1 cellular context compared by ENCODE assay signal in the genomic region with DNA sequence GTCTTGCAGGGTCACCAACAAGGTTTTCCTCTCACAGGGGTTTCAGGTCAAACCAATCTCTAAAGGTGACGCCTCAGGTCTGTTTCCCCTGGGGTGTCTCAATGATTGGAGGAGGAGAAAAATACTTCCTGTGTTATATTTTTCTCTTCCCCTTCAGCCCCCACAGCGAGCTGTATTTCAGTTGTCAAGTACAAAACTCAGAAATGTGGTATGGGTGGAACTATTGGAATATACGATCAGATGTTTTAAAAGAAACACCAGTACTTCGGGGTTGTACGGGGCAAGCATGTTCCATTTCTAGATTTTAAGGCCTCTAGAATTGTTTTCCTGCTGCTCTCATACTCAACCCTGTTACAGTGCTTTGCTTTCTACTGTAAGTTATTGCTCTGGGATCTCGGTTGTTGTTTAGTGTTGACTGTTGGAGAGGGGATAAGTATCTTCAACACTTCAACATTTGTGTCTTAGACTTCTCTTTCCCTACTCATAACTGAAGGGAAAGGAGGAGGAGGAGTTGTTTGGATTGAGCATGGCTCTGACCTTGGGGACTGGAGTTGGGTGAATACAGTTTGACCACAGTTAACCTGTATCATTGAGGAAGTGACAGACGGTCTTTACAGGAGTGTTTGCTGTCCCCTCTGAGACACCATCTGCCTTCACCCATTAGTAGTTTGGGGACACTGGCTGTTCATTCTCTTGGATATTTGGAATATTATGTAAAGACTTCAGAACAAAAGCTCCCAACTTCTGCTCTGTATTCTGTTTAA.
TF ChIP-seq lines count a peak whose summit lies in the region.

No MANE protein-coding gene starts in this region.

TF ChIP-seq in HCT116, 20 proteins besides CTCF, POLR2A, EP300 and RAD21 (continued from another document):
- TF ChIP-seq EZH2phosphoT487 (IDR thresholded peaks at IDR 0.05; ENCODE audit: borderline replicate concordance) (no peak), EGR1 (IDR thresholded peaks at IDR 0.05; ENCODE audit: low read depth) (no peak), YY1 (IDR thresholded peaks at IDR 0.05; ENCODE audit: extremely low read depth, insufficient replicate concordance, low read depth, low read length) (no peak), TCF7L2 (IDR thresholded peaks at IDR 0.05; ENCODE audit: borderline replicate concordance, extremely low read depth, insufficient read depth, insufficient read length) (no peak), POLR2AphosphoS5 (IDR thresholded peaks at IDR 0.05; ENCODE audit: low read depth, low read length) (no peak)
- TF ChIP-seq, protein P1, sequence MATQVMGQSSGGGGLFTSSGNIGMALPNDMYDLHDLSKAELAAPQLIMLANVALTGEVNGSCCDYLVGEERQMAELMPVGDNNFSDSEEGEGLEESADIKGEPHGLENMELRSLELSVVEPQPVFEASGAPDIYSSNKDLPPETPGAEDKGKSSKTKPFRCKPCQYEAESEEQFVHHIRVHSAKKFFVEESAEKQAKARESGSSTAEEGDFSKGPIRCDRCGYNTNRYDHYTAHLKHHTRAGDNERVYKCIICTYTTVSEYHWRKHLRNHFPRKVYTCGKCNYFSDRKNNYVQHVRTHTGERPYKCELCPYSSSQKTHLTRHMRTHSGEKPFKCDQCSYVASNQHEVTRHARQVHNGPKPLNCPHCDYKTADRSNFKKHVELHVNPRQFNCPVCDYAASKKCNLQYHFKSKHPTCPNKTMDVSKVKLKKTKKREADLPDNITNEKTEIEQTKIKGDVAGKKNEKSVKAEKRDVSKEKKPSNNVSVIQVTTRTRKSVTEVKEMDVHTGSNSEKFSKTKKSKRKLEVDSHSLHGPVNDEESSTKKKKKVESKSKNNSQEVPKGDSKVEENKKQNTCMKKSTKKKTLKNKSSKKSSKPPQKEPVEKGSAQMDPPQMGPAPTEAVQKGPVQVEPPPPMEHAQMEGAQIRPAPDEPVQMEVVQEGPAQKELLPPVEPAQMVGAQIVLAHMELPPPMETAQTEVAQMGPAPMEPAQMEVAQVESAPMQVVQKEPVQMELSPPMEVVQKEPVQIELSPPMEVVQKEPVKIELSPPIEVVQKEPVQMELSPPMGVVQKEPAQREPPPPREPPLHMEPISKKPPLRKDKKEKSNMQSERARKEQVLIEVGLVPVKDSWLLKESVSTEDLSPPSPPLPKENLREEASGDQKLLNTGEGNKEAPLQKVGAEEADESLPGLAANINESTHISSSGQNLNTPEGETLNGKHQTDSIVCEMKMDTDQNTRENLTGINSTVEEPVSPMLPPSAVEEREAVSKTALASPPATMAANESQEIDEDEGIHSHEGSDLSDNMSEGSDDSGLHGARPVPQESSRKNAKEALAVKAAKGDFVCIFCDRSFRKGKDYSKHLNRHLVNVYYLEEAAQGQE (IDR thresholded peaks at IDR 0.05; ENCODE audit: low read depth), result no peak
- TF ChIP-seq, protein P2, sequence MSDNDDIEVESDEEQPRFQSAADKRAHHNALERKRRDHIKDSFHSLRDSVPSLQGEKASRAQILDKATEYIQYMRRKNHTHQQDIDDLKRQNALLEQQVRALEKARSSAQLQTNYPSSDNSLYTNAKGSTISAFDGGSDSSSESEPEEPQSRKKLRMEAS (IDR thresholded peaks at IDR 0.05), result no peak
